ENCODE assay signal across 1 cellular context in genomic region chr3:131053021-131053420, GRCh38.
TF ChIP-seq lines count a peak whose summit lies in the region.

No MANE protein-coding gene starts in this region.

TF ChIP-seq in K562, 482 proteins besides CTCF, POLR2A, EP300 and RAD21 (continued from another document):
- TF ChIP-seq AFF1 (IDR thresholded peaks at IDR 0.05; ENCODE audit: low read depth in 1 of 2, partially characterized antibody in 2 of 2) (no peak), BCLAF1 (IDR thresholded peaks at IDR 0.05; ENCODE audit: borderline replicate concordance in 1 of 2, control insufficient read depth in 1 of 2, low read depth in 2 of 2, low read length in 1 of 2) (no peak), CUX1 (CRISPR knock-in tag; IDR thresholded peaks at IDR 0.05) (no peak), SMARCB1 (IDR thresholded peaks at IDR 0.05; ENCODE audit: insufficient read length, low read depth) (no peak), ZBTB34 (CRISPR knock-in tag; IDR thresholded peaks at IDR 0.05) (no peak), HMG20B (CRISPR knock-in tag; IDR thresholded peaks at IDR 0.05) (no peak), SRSF9 (IDR thresholded peaks at IDR 0.05; ENCODE audit: borderline replicate concordance, low read depth, low read length) (no peak), TCF15 (CRISPR knock-in tag; IDR thresholded peaks at IDR 0.05) (no peak), MITF (IDR thresholded peaks at IDR 0.05) (no peak), NEUROD1 (IDR thresholded peaks at IDR 0.05; ENCODE audit: borderline replicate concordance, low read depth, low read length, partially characterized antibody) (no peak), TOE1 (IDR thresholded peaks at IDR 0.05; ENCODE audit: borderline replicate concordance) (no peak), TOE1 (CRISPR knock-in tag; IDR thresholded peaks at IDR 0.05; ENCODE audit: borderline replicate concordance, low read depth) (no peak)
